Comparison of ENCODE assay signal across 23 cellular contexts in genomic region chr15:75001310-75001709, GRCh38.
"Had no signal": no experiment of that assay in that cellular context is flagged by ENCODE, and none has a peak within 500 bp of the region (broad histone marks: within the 10 kb centered on the region; RNA-seq: fewer than 3 reads in every experiment).

No MANE protein-coding gene starts in this region.

- H3K9me3 ChIP-seq: ovary, psoas muscle, right lobe of liver, sigmoid colon, stomach, thoracic aorta, thyroid gland, tibial nerve, upper lobe of left lung, vagina had no signal

- H3K27me3 ChIP-seq: ovary, right lobe of liver, thyroid gland, tibial nerve, vagina had no signal

- ATAC-seq: natural killer cell; psoas muscle; right cardiac atrium; right lobe of liver; stimulated activated effector memory CD8-positive, alpha-beta T cell treated with anti-CD3 and anti-CD28 coated beads, Interleukin-12 subunit alpha, Interleukin-12 subunit beta, amount 100 ng/mL, for 72 hours; stimulated activated naive B cell treated with anti-CD40 and anti-IgM and Interleukin-4, amounts not matched to agents 10 μg/mL and 1 μg/mL and 100 μg/mL, for 72 hours had no signal

- H3K4me3 ChIP-seq: neural progenitor cell, ovary, psoas muscle, right lobe of liver, sigmoid colon, stomach, thoracic aorta, thyroid gland, tibial nerve, upper lobe of left lung, vagina had no signal

- DNase-seq: natural killer cell; occipital lobe; ovary; psoas muscle; right cardiac atrium; right lobe of liver; sigmoid colon; small intestine; stimulated activated CD4-positive, alpha-beta T cell treated with anti-CD3 and anti-CD28 coated beads, Interleukin-15, amount 100 ng/mL, for 24 hours; stimulated activated CD4-positive, alpha-beta T cell treated with anti-CD3 and anti-CD28 coated beads, Interleukin-2, amount 100 ng/mL, for 24 hours; stimulated activated CD4-positive, alpha-beta T cell treated with anti-CD3 and anti-CD28 coated beads, Interleukin-2, amount 100 ng/mL, for 48 hours; stimulated activated CD4-positive, alpha-beta T cell treated with anti-CD3 and anti-CD28 coated beads, Interleukin-4, amount 100 ng/mL, for 24 hours; stimulated activated naive B cell treated with anti-CD40 and anti-IgM and Interleukin-4, amounts not matched to agents 10 μg/mL and 1 μg/mL and 100 μg/mL, for 72 hours; stimulated activated naive CD4-positive, alpha-beta T cell treated with Interleukin-2 at 50 U/mL for 16 hours; stomach; thyroid gland; trophoblast cell; upper lobe of left lung had no signal

- H3K4me1 ChIP-seq: psoas muscle, right lobe of liver, vagina had no signal

- H3K36me3 ChIP-seq: neural progenitor cell, ovary, right lobe of liver, sigmoid colon, stomach, thoracic aorta, thyroid gland, upper lobe of left lung, vagina had no signal

- H3K27ac ChIP-seq: neural progenitor cell, ovary, psoas muscle, right lobe of liver, sigmoid colon, stomach, thoracic aorta, thyroid gland, tibial nerve, upper lobe of left lung, vagina had no signal
